20 cellular contexts compared by ENCODE assay signal in genomic region chr7:44757311-44757710, GRCh38. TPM values are rescaled to one million over a fixed set of nuclear protein-coding genes. Genes with fewer than 3 reads are reported as not detected.
DNase-seq lines count a peak whose midpoint lies in the region; ATAC-seq and TF ChIP-seq lines count a peak whose summit lies in the region.
"Had no signal": no experiment of that assay in that cellular context is flagged by ENCODE, and none has a peak within 500 bp of the region (broad histone marks: within the 10 kb centered on the region; RNA-seq: fewer than 3 reads in every experiment).

No MANE protein-coding gene starts in this region.

- peaks cover 0 to 1% of the 10 kb centered on the region in 2 donors for H3K9me3 Mint-ChIP-seq in stimulated activated naive B cell treated with anti-CD40 and anti-IgM and Interleukin-4, amounts not matched to agents 10 μg/mL and 1 μg/mL and 100 μg/mL, for 72 hours

- TF ChIP-seq EP300 in transverse colon (IDR thresholded peaks at IDR 0.05; ENCODE audit: low read depth): no peak

- H3K4me3 ChIP-seq in HEK293 (ENCODE audit: low read depth, low read length): no peak overlapping the region
- H3K4me3 ChIP-seq in right cardiac atrium (ENCODE audit: low read length): no peak overlapping the region
- no peak overlapping the region for H3K4me3 ChIP-seq in brain microvascular endothelial cell (ENCODE audit: low read depth, low read length)
- no peak overlapping the region for H3K4me3 ChIP-seq in transverse colon
- H3K4me3 ChIP-seq: BLaER1 treated with 17β-estradiol and CSF1 and Interleukin-3, amounts not matched to agents 10 nM and 100 nM; coronary artery; HAP-1; Peyer's patch had no signal

- CTCF ChIA-PET in HEK293 (lab: Yijun Ruan, JAX): no interaction called here

- DNase-seq in anterior cingulate cortex (lab: John Stamatoyannopoulos, UW): peak in 31 of 58 donors; percentile 16 to 65 (median 37)
- DNase-seq in right cardiac atrium: peak; percentile 80 to 95 (median 95)
- DNase-seq in stimulated activated naive B cell treated with anti-CD40 and anti-IgM and Interleukin-4, amounts not matched to agents 10 μg/mL and 1 μg/mL and 100 μg/mL, for 72 hours: no peak
- no peak for DNase-seq in KBM-7
- no peak for DNase-seq in brain microvascular endothelial cell
- DNase-seq in transverse colon: no peak
- DNase-seq: activated CD4-positive, alpha-beta T cell treated with anti-CD3 and anti-CD28 coated beads for 36 hours; activated CD8-positive, alpha-beta memory T cell treated with anti-CD3 and anti-CD28 coated beads, Interleukin-2, amount 10 ng/mL, durations not matched to agents 7 days and 5 days; activated effector memory CD4-positive, alpha-beta T cell treated with Interleukin-2 at 50 U/mL for 16 hours; foreskin fibroblast; GDM1; KG1; NCI-H774; Peyer's patch; stimulated activated CD4-positive, alpha-beta T cell treated with anti-CD3 and anti-CD28 coated beads, Interleukin-4, amount 100 ng/mL, for 1 hour had no signal

- 42% methylated on average over 10 of the region's 10 CpGs for WGBS in right cardiac atrium
- WGBS in transverse colon (ENCODE audit: low coverage in 1 of 2), 2 donors: 89% methylated on average over 10 of the region's 10 CpGs; no CpG with 5 or more reads in 1 of the 2 donors

- intact Hi-C loops in right cardiac atrium (cut with DNase I): loop anchor here in 1 of 4 donors (10.0 kb wide), 1 partner anchor 173 kb away; the partner anchor contains the start of gene TMED4
- intact Hi-C loops in transverse colon (cut with DNase I; ENCODE audit: low total_unique reads): no loop called here

- POLR2A ChIA-PET in HEK293 (lab: Yijun Ruan, JAX): no interaction called here

- TF ChIP-seq CTCF in HEK293 (tag by site-specific recombination; IDR thresholded peaks at IDR 0.05) (no peak), brain microvascular endothelial cell (IDR thresholded peaks at IDR 0.05; ENCODE audit: low read depth, low read length, missing control alignments) (no peak), transverse colon (IDR thresholded peaks at IDR 0.05) (no peak)

- ATAC-seq in right cardiac atrium: peak; percentile 52 to 84
- ATAC-seq in stimulated activated naive B cell treated with anti-CD40 and anti-IgM and Interleukin-4, amounts not matched to agents 10 μg/mL and 1 μg/mL and 100 μg/mL, for 72 hours (replicated peaks): no peak
- ATAC-seq: activated CD4-positive, alpha-beta T cell treated with anti-CD3 and anti-CD28 coated beads for 36 hours; activated CD8-positive, alpha-beta memory T cell treated with anti-CD3 and anti-CD28 coated beads, Interleukin-2, amount 10 ng/mL, durations not matched to agents 7 days and 5 days; left lobe of liver had no signal

- H3K9me3 ChIP-seq in HEK293 (ENCODE audit: control insufficient read depth, insufficient read depth, low read depth, low read length) (no peaks in the 10 kb centered on the region), right cardiac atrium (ENCODE audit: control insufficient read depth, low read length) (no peaks in the 10 kb centered on the region), transverse colon (no peaks in the 10 kb centered on the region)
- H3K9me3 ChIP-seq: BLaER1 treated with 17β-estradiol and CSF1 and Interleukin-3, amounts not matched to agents 10 nM and 100 nM; HAP-1; Peyer's patch had no signal

- H3K27me3 Mint-ChIP-seq in stimulated activated naive B cell treated with anti-CD40 and anti-IgM and Interleukin-4, amounts not matched to agents 10 μg/mL and 1 μg/mL and 100 μg/mL, for 72 hours: no peaks in the 10 kb centered on the region
- H3K27me3 Mint-ChIP-seq: activated CD4-positive, alpha-beta T cell treated with anti-CD3 and anti-CD28 coated beads for 36 hours; activated CD8-positive, alpha-beta memory T cell treated with anti-CD3 and anti-CD28 coated beads, Interleukin-2, amount 10 ng/mL, durations not matched to agents 7 days and 5 days had no signal

- TF ChIP-seq POLR2A in transverse colon (IDR thresholded peaks at IDR 0.05): no peak

- in situ Hi-C loops in KBM-7 (cut with MboI; ENCODE audit: low pct_unique_long_range_greater_than_20kb, low sequenced_read_pairs) (no loop called here), brain microvascular endothelial cell (cut with HindIII; ENCODE audit: low pct_ligation_motif_present, low sequenced_read_pairs) (no loop called here), transverse colon (cut with MboI; ENCODE audit: low pct_ligation_motif_present in 1 of 4, low pct_unique_long_range_greater_than_20kb in 1 of 4, low sequenced_read_pairs in 3 of 4) (loop anchor here in 3 of 4 donors (10.0 to 25.0 kb wide), 2 partner anchors 163 to 170 kb away; partner anchors contain the start of gene TMED4 (in 2 of the 3))

- H3K27ac Mint-ChIP-seq in stimulated activated naive B cell treated with anti-CD40 and anti-IgM and Interleukin-4, amounts not matched to agents 10 μg/mL and 1 μg/mL and 100 μg/mL, for 72 hours: peak overlapping the region; percentile 62
- H3K27ac Mint-ChIP-seq: activated CD4-positive, alpha-beta T cell treated with anti-CD3 and anti-CD28 coated beads for 36 hours; activated CD8-positive, alpha-beta memory T cell treated with anti-CD3 and anti-CD28 coated beads, Interleukin-2, amount 10 ng/mL, durations not matched to agents 7 days and 5 days had no signal

- no peak overlapping the region for H3K4me3 Mint-ChIP-seq in stimulated activated naive B cell treated with anti-CD40 and anti-IgM and Interleukin-4, amounts not matched to agents 10 μg/mL and 1 μg/mL and 100 μg/mL, for 72 hours
- H3K4me3 Mint-ChIP-seq: activated CD4-positive, alpha-beta T cell treated with anti-CD3 and anti-CD28 coated beads for 36 hours; activated CD8-positive, alpha-beta memory T cell treated with anti-CD3 and anti-CD28 coated beads, Interleukin-2, amount 10 ng/mL, durations not matched to agents 7 days and 5 days had no signal

- H3K36me3 Mint-ChIP-seq in stimulated activated naive B cell treated with anti-CD40 and anti-IgM and Interleukin-4, amounts not matched to agents 10 μg/mL and 1 μg/mL and 100 μg/mL, for 72 hours: peaks cover 23 to 27% of the 10 kb centered on the region in 2 donors

- H3K4me1 ChIP-seq in HEK293 (ENCODE audit: control insufficient read depth, insufficient read depth, low read length) (no peaks in the 10 kb centered on the region), right cardiac atrium (ENCODE audit: control insufficient read depth, insufficient read depth, low read length) (peaks cover 23% of the 10 kb centered on the region), transverse colon (peaks cover 9 to 41% (median 28%) of the 10 kb centered on the region in 4 donors)
- H3K4me1 ChIP-seq: HAP-1 had no signal

- no peaks in the 10 kb centered on the region for H3K27me3 ChIP-seq in right cardiac atrium (ENCODE audit: control insufficient read depth, insufficient read depth)
- H3K27me3 ChIP-seq in brain microvascular endothelial cell (replicated peaks): no peaks in the 10 kb centered on the region
- no peaks in the 10 kb centered on the region for H3K27me3 ChIP-seq in transverse colon
- H3K27me3 ChIP-seq: BLaER1 treated with 17β-estradiol and CSF1 and Interleukin-3, amounts not matched to agents 10 nM and 100 nM; Peyer's patch had no signal

- no peak overlapping the region for H3K27ac ChIP-seq in HEK293 (ENCODE audit: extremely low read depth, low read depth, low read length)
- H3K27ac ChIP-seq in right cardiac atrium (ENCODE audit: low read length): no peak overlapping the region
- no peak overlapping the region for H3K27ac ChIP-seq in brain microvascular endothelial cell
- H3K27ac ChIP-seq in transverse colon: no peak overlapping the region
- H3K27ac ChIP-seq: coronary artery, Peyer's patch had no signal

- peaks cover 19 to 44% of the 10 kb centered on the region in 2 donors for H3K4me1 Mint-ChIP-seq in stimulated activated naive B cell treated with anti-CD40 and anti-IgM and Interleukin-4, amounts not matched to agents 10 μg/mL and 1 μg/mL and 100 μg/mL, for 72 hours

- H3K36me3 ChIP-seq in HEK293 (ENCODE audit: control insufficient read depth in 2 of 2, insufficient read depth in 1 of 2, low read length in 2 of 2) (peaks cover 4 to 42% of the 10 kb centered on the region in 2 experiments; a peak in 2 of 3 replicates), brain microvascular endothelial cell (replicated peaks) (peaks cover 38% of the 10 kb centered on the region), transverse colon (peaks cover 0 to 20% (median 0%) of the 10 kb centered on the region in 4 donors)

TF ChIP-seq in HEK293, 187 proteins besides CTCF, POLR2A, EP300 and RAD21 (continues in another document):
- TF ChIP-seq ZNF629 (tag by site-specific recombination; IDR thresholded peaks at IDR 0.05) (no peak), ZNF362 (tag by site-specific recombination; IDR thresholded peaks at IDR 0.05) (no peak)

RNA-seq across cellular contexts. Expression of gene ZMIZ2, which starts 8.7 kb away (rescaled TPM):
- total RNA-seq in right cardiac atrium (10 to 100 TPM; 47.4 to 61.6 (median 51.2) TPM), transverse colon (10 to 100 TPM; 40.6 to 92.7 (median 69.3) TPM)
- polyA plus RNA-seq in right cardiac atrium: 36.3 TPM

RNA-seq across cellular contexts. Expression of gene PPIA, which starts 39.2 kb away (rescaled TPM):
- total RNA-seq in right cardiac atrium (100 to 1,000 TPM; 411 to 510 (median 490) TPM), transverse colon (1,000 to 10,000 TPM in 1 of 4 donors, 100 to 1,000 TPM in 3; 631 to 1,290 (median 820) TPM)
- 1,145 TPM for polyA plus RNA-seq in right cardiac atrium

Comparison
In these comparisons a context has a peak if more than half of its experiments do, and no peak if none do; other contexts are left out.
1. DNase-seq: peak in anterior cingulate cortex (31 of 58) and right cardiac atrium (3 of 3); none in stimulated activated naive B cell treated with anti-CD40 and anti-IgM and Interleukin-4, amounts not matched to agents 10 μg/mL and 1 μg/mL and 100 μg/mL, for 72 hours (single experiment), KBM-7 (single experiment), brain microvascular endothelial cell (single experiment) and transverse colon (single experiment).
2. ATAC-seq: peak in right cardiac atrium (2 of 2); none in stimulated activated naive B cell treated with anti-CD40 and anti-IgM and Interleukin-4, amounts not matched to agents 10 μg/mL and 1 μg/mL and 100 μg/mL, for 72 hours (0 of 2).
3. in situ Hi-C loops: an anchor here in transverse colon (10.0 to 25.0 kb wide); none called in KBM-7 and brain microvascular endothelial cell.